11 cellular contexts compared by ENCODE assay signal in genomic region chr7:37342170-37342569, GRCh38.
DNase-seq lines count a peak whose midpoint lies in the region; ATAC-seq, FAIRE-seq and TF ChIP-seq lines count a peak whose summit lies in the region.
"Had no signal": no experiment of that assay in that cellular context is flagged by ENCODE, and none has a peak within 500 bp of the region (broad histone marks: within the 10 kb centered on the region; RNA-seq: fewer than 3 reads in every experiment).

No MANE protein-coding gene starts in this region.

- peaks cover 4 to 43% of the 10 kb centered on the region in 2 donors for H3K4me1 ChIP-seq in left lung
- H3K4me1 ChIP-seq in upper lobe of left lung = peaks cover 9 to 46% (median 19%) of the 10 kb centered on the region in 4 donors
- H3K4me1 ChIP-seq: gastroesophageal sphincter, SJSA1 had no signal

- H3K9me3 ChIP-seq in left lung (no peaks in the 10 kb centered on the region), upper lobe of left lung (no peaks in the 10 kb centered on the region)
- H3K9me3 ChIP-seq: gastroesophageal sphincter, SJSA1 had no signal

- no peak for DNase-seq in activated naive CD4-positive, alpha-beta T cell treated with anti-CD3 and anti-CD28 coated beads, Interleukin-2, amount 10 ng/mL, durations not matched to agents 7 days and 5 days
- no peak for DNase-seq in activated naive CD4-positive, alpha-beta T cell treated with Interleukin-2 at 50 U/mL for 16 hours
- no peak for DNase-seq in T-cell
- DNase-seq in left lung = no peak
- no peak for DNase-seq in upper lobe of left lung
- DNase-seq in D721Med (ENCODE audit: insufficient read length, low spot score) = no peak

- H3K36me3 Mint-ChIP-seq in activated naive CD4-positive, alpha-beta T cell treated with anti-CD3 and anti-CD28 coated beads, Interleukin-2, amount 10 ng/mL, durations not matched to agents 7 days and 5 days = peaks cover 42% of the 10 kb centered on the region
- peaks cover 31% of the 10 kb centered on the region for H3K36me3 Mint-ChIP-seq in T-cell

- no peak for FAIRE-seq in D721Med (lab: Jason Lieb, UNC)
- FAIRE-seq: colon had no signal

- peak overlapping the region; percentile 62 to 92 for H3K27ac ChIP-seq in left lung
- H3K27ac ChIP-seq in upper lobe of left lung = peak overlapping the region; percentile 75 to 87 (median 82)
- H3K27ac ChIP-seq: SJSA1 had no signal

- H3K27ac Mint-ChIP-seq in activated naive CD4-positive, alpha-beta T cell treated with anti-CD3 and anti-CD28 coated beads, Interleukin-2, amount 10 ng/mL, durations not matched to agents 7 days and 5 days = peak overlapping the region; percentile 96
- peak overlapping the region; percentile 96 to 98 for H3K27ac Mint-ChIP-seq in T-cell

- H3K4me3 ChIP-seq in left lung (peak overlapping the region in 1 of 2 donors; percentile 35), upper lobe of left lung (peak overlapping the region in 3 of 4 donors; percentile 24 to 42 (median 27))
- H3K4me3 ChIP-seq: SJSA1 had no signal

- no peaks in the 10 kb centered on the region for H3K27me3 Mint-ChIP-seq in activated naive CD4-positive, alpha-beta T cell treated with anti-CD3 and anti-CD28 coated beads, Interleukin-2, amount 10 ng/mL, durations not matched to agents 7 days and 5 days
- H3K27me3 Mint-ChIP-seq in T-cell = no peaks in the 10 kb centered on the region

- H3K4me1 Mint-ChIP-seq in activated naive CD4-positive, alpha-beta T cell treated with anti-CD3 and anti-CD28 coated beads, Interleukin-2, amount 10 ng/mL, durations not matched to agents 7 days and 5 days = peaks cover 89% of the 10 kb centered on the region
- peaks cover 72 to 83% (median 81%) of the 10 kb centered on the region in 3 donors for H3K4me1 Mint-ChIP-seq in T-cell

- H3K36me3 ChIP-seq in left lung = no peaks in the 10 kb centered on the region
- H3K36me3 ChIP-seq in upper lobe of left lung = no peaks in the 10 kb centered on the region
- H3K36me3 ChIP-seq: gastroesophageal sphincter, SJSA1 had no signal

- CTCF ChIA-PET in activated naive CD4-positive, alpha-beta T cell treated with anti-CD3 and anti-CD28 coated beads, Interleukin-2, amount 10 ng/mL, durations not matched to agents 7 days and 5 days (lab: Charles Lee) = interaction anchor here (1.0 to 7.6 kb wide), 8 partner anchors 8 to 107 kb away, joined by 3 to 46 read pairs (median 4); partner anchors contain the start of gene ELMO1
- CTCF ChIA-PET in T-cell (lab: Charles Lee) = interaction anchor here (0.6 to 3.3 kb wide), 9 partner anchors 11 to 144 kb away, joined by 3 to 26 read pairs (median 3); no protein-coding TSS in a partner anchor

- TF ChIP-seq CTCF in left lung (IDR thresholded peaks at IDR 0.05) = no peak
- no peak for TF ChIP-seq CTCF in upper lobe of left lung (IDR thresholded peaks at IDR 0.05)
- TF ChIP-seq CTCF in D721Med (IDR thresholded peaks at IDR 0.05; ENCODE audit: insufficient read depth, missing control alignments) = no peak

- ATAC-seq in T-cell (replicated peaks in 1 of 4) = no peak
- no peak for ATAC-seq in left lung
- no peak for ATAC-seq in upper lobe of left lung (ENCODE audit: low FRiP score in 2 of 2)
- ATAC-seq in GM21360 (IDR thresholded peaks at IDR 0.05; ENCODE audit: unreplicated experiment) = no peak
- no peak for ATAC-seq in HG02981 (IDR thresholded peaks at IDR 0.05; ENCODE audit: unreplicated experiment)

- no peak for TF ChIP-seq POLR2A in upper lobe of left lung (IDR thresholded peaks at IDR 0.05)

- intact Hi-C loops in left lung (cut with DNase I) = no loop called here

- no peaks in the 10 kb centered on the region for H3K9me3 Mint-ChIP-seq in activated naive CD4-positive, alpha-beta T cell treated with anti-CD3 and anti-CD28 coated beads, Interleukin-2, amount 10 ng/mL, durations not matched to agents 7 days and 5 days
- no peaks in the 10 kb centered on the region for H3K9me3 Mint-ChIP-seq in T-cell

- POLR2A ChIA-PET in T-cell (lab: Charles Lee) = interaction anchor here (0.6 to 2.5 kb wide), 3 partner anchors 10 to 577 kb away, joined by 3 to 12 read pairs (median 3); no protein-coding TSS in a partner anchor

- H3K4me3 Mint-ChIP-seq in activated naive CD4-positive, alpha-beta T cell treated with anti-CD3 and anti-CD28 coated beads, Interleukin-2, amount 10 ng/mL, durations not matched to agents 7 days and 5 days = peak overlapping the region; percentile 89
- H3K4me3 Mint-ChIP-seq in T-cell = peak overlapping the region; percentile 90 to 96 (median 92)

- 35 to 42% methylated on average over 1 of the region's 1 CpG for WGBS in upper lobe of left lung, 2 donors

- TF ChIP-seq EP300 in upper lobe of left lung (IDR thresholded peaks at IDR 0.05) = no peak

- H3K27me3 ChIP-seq in left lung (no peaks in the 10 kb centered on the region), upper lobe of left lung (no peaks in the 10 kb centered on the region)
- H3K27me3 ChIP-seq: gastroesophageal sphincter, SJSA1 had no signal
